Comparison of ENCODE assay signal across 8 cellular contexts in the genomic region with DNA sequence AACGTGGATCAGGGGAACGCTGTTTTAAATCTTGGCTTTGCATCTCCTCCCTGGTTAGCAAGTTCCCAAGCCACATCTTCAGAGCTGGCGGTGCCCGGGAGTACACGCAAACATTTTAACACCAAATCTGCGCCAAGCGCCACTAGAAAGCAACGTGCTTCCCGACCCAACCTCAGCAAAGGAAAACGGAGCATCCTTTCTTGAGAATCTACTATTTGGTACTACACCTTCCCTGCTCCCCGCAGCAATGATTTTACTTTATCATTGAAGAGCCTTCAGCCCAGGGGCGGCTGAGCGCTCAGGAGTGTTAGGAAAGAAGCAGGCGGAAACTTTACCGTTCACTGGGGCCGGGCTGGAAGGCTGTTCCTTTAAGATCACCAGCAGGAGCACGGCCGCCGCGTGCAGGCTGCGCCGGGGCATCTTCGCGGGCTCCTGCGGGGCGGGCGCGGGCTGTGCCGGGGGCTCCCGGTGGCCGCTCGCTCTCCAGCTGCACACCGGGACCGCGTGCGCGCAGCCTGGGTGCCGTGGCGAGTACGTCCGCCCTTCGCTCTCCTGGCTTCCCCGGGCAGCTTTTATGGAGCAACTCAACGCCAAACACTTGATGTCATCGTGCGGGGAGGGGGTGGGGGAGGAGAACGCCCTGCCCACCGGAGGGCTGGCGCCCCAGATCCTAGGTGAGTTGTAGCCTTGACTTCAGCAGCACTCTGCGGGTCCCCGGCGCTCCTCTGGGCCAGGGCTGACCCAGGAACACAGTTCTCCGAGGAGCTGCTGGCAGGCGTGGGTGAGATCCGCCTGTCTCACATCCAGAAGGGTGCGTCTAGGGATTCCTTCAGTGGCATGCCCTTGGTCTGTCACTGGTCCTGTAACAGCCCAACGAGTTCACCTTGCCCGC. TPM values are rescaled to one million over a fixed set of nuclear protein-coding genes. Genes with fewer than 3 reads are reported as not detected.
DNase-seq lines count a peak whose midpoint lies in the region; ATAC-seq, FAIRE-seq and TF ChIP-seq lines count a peak whose summit lies in the region.

A gene (minus strand): TSS at position 546 of the 892 bp plus-strand sequence. CDS start 126 bp downstream, at position 420.

- intact Hi-C loops in activated naive CD4-positive, alpha-beta T cell treated with anti-CD3 and anti-CD28 coated beads for 36 hours (cut with micrococcal nuclease): no loop called here
- intact Hi-C loops in Right ventricle myocardium inferior (cut with DNase I): no loop called here

- H2AFZ ChIP-seq in parathyroid adenoma: peak within 1 kb of the TSS; percentile 58

- H3K9me3 ChIP-seq in parathyroid adenoma (ENCODE audit: control insufficient read depth, low read length) (no peaks in the 10 kb centered on the region), WERI-Rb-1 (ENCODE audit: severe bottlenecking) (no peaks in the 10 kb centered on the region)

- H3K9me3 Mint-ChIP-seq in activated naive CD4-positive, alpha-beta T cell treated with anti-CD3 and anti-CD28 coated beads for 36 hours: no peaks in the 10 kb centered on the region

- H3K27ac Mint-ChIP-seq in activated naive CD4-positive, alpha-beta T cell treated with anti-CD3 and anti-CD28 coated beads for 36 hours: no peak within 1 kb of the TSS

- H3K9ac ChIP-seq in parathyroid adenoma: no peak within 1 kb of the TSS

- no peaks in the 10 kb centered on the region for H3K4me1 ChIP-seq in parathyroid adenoma

- FAIRE-seq in D721Med (lab: Jason Lieb, UNC): no peak

- no peak for TF ChIP-seq CTCF in parathyroid adenoma (IDR thresholded peaks at IDR 0.05)
- no peak for TF ChIP-seq CTCF in WERI-Rb-1 (IDR thresholded peaks at IDR 0.05; ENCODE audit: low read depth, low read length)
- TF ChIP-seq CTCF in D721Med (IDR thresholded peaks at IDR 0.05; ENCODE audit: insufficient read depth, missing control alignments): no peak

- H3K27me3 ChIP-seq in parathyroid adenoma (ENCODE audit: control insufficient read depth, insufficient read depth, low read length) (no peaks in the 10 kb centered on the region), WERI-Rb-1 (ENCODE audit: insufficient read depth, low read depth, severe bottlenecking) (no peaks in the 10 kb centered on the region)

- DNase-seq in AG08395 (ENCODE audit: low spot score) (peak; percentile 20), HT-29 (ENCODE audit: low spot score) (peak; percentile 74), Right ventricle myocardium inferior (ENCODE audit: missing footprints) (no peak), WERI-Rb-1 (no peak), SW 1271 (lab: John Stamatoyannopoulos, UW) (no peak), D721Med (ENCODE audit: insufficient read length, low spot score) (no peak)
- DNase-seq in activated naive CD4-positive, alpha-beta T cell treated with anti-CD3 and anti-CD28 coated beads for 36 hours: peak; percentile 33

- H3K4me3 Mint-ChIP-seq in activated naive CD4-positive, alpha-beta T cell treated with anti-CD3 and anti-CD28 coated beads for 36 hours: peak within 1 kb of the TSS; percentile 68

- peak within 1 kb of the TSS; percentile 33 for H3K4me3 ChIP-seq in parathyroid adenoma (ENCODE audit: low read depth, low read length)
- H3K4me3 ChIP-seq in WERI-Rb-1 (ENCODE audit: low read depth, low read length): no peak within 1 kb of the TSS

- no peaks in the 10 kb centered on the region for H3K79me2 ChIP-seq in parathyroid adenoma

- peak; percentile 56 for ATAC-seq in Right ventricle myocardium inferior

- H3K4me1 Mint-ChIP-seq in activated naive CD4-positive, alpha-beta T cell treated with anti-CD3 and anti-CD28 coated beads for 36 hours (ENCODE audit: low read depth): peaks cover 25% of the 10 kb centered on the region

- H3K27ac ChIP-seq in parathyroid adenoma: no peak within 1 kb of the TSS
- no peak within 1 kb of the TSS for H3K27ac ChIP-seq in WERI-Rb-1

- H3K36me3 Mint-ChIP-seq in activated naive CD4-positive, alpha-beta T cell treated with anti-CD3 and anti-CD28 coated beads for 36 hours (ENCODE audit: low read depth): no peaks in the 10 kb centered on the region

- H3K4me2 ChIP-seq in parathyroid adenoma (ENCODE audit: low read length): peak within 1 kb of the TSS; percentile 69

- H3K36me3 ChIP-seq in parathyroid adenoma (ENCODE audit: control insufficient read depth, insufficient read depth, low read length): no peaks in the 10 kb centered on the region
- H3K36me3 ChIP-seq in WERI-Rb-1: no peaks in the 10 kb centered on the region

- CTCF ChIA-PET in activated naive CD4-positive, alpha-beta T cell treated with anti-CD3 and anti-CD28 coated beads for 36 hours (lab: Charles Lee): interaction anchor here (0.7 to 1.3 kb wide), 4 partner anchors 11 to 359 kb away, joined by 3 read pairs; no protein-coding TSS in a partner anchor

- peaks cover 64% of the 10 kb centered on the region for H3K27me3 Mint-ChIP-seq in activated naive CD4-positive, alpha-beta T cell treated with anti-CD3 and anti-CD28 coated beads for 36 hours (ENCODE audit: low read depth)

RNA-seq across cellular contexts. Expression of the gene that starts here (rescaled TPM):
- total RNA-seq in HT-29 (2014; rRNA removed; shearing (Covaris generic)): 60.0 and 64.9 TPM in 2 replicates
- total RNA-seq in activated naive CD4-positive, alpha-beta T cell treated with anti-CD3 and anti-CD28 coated beads for 36 hours: under 1 TPM in 1 of 2 experiments, not detected in 1; 0.12 TPM
- 0.65 TPM for total RNA-seq in Right ventricle myocardium inferior

Comparison
In these comparisons a context has a peak if more than half of its experiments do, and no peak if none do; other contexts are left out.
1. RNA of the gene that starts here (total RNA-seq): 60.0 to 64.9 TPM in HT-29; 0.65 TPM in Right ventricle myocardium inferior (single experiment) and 0.12 TPM in activated naive CD4-positive, alpha-beta T cell treated with anti-CD3 and anti-CD28 coated beads for 36 hours; every median in the first group is over 10 times any median in the second.
2. Peak in DNase-seq in activated naive CD4-positive, alpha-beta T cell treated with anti-CD3 and anti-CD28 coated beads for 36 hours; RNA of the gene not detected or under 1 TPM.
3. Peak in ATAC-seq in Right ventricle myocardium inferior; RNA of the gene not detected or under 1 TPM.
4. DNase-seq: peak in AG08395 (single experiment) and HT-29 (single experiment); none in Right ventricle myocardium inferior (single experiment), WERI-Rb-1 (single experiment), SW 1271 (0 of 2) and D721Med (single experiment).